In genomic region chr11:35066029-35066428, GRCh38 we compare ENCODE assay signal across 15 cellular contexts.
DNase-seq lines count a peak whose midpoint lies in the region; ATAC-seq lines count a peak whose summit lies in the region.
"Had no signal": no experiment of that assay in that cellular context is flagged by ENCODE, and none has a peak within 500 bp of the region (broad histone marks: within the 10 kb centered on the region; RNA-seq: fewer than 3 reads in every experiment).

No MANE protein-coding gene starts in this region.

- peaks cover 23% of the 10 kb centered on the region for H3K4me1 Mint-ChIP-seq in activated T-helper 17 cell treated with anti-CD3 and anti-CD28 coated beads, Interleukin-2, amount 50 U/mL, for 72 hours
- H3K4me1 Mint-ChIP-seq in naive thymus-derived CD8-positive, alpha-beta T cell = peaks cover 23 to 37% (median 31%) of the 10 kb centered on the region in 4 donors

- ATAC-seq in activated T-helper 17 cell treated with anti-CD3 and anti-CD28 coated beads, Interleukin-2, amount 50 U/mL, for 72 hours (replicated peaks) = no peak
- ATAC-seq in GM19397 (IDR thresholded peaks at IDR 0.05; ENCODE audit: unreplicated experiment) = no peak
- ATAC-seq in naive thymus-derived CD8-positive, alpha-beta T cell = no peak

- POLR2A ChIA-PET in naive thymus-derived CD8-positive, alpha-beta T cell (lab: Charles Lee) = interaction anchor here (0.6 to 1.7 kb wide), 4 partner anchors 9 to 999 kb away, joined by 3 to 5 read pairs (median 4); no protein-coding TSS in a partner anchor

- DNase-seq in SIG-M5 treated with dmso at 0.1 percent for 504 hours (lab: John Stamatoyannopoulos, UW; ENCODE audit: unreplicated experiment) = peak; percentile 52
- DNase-seq in SIG-M5 (lab: John Stamatoyannopoulos, UW) = no peak
- peak; percentile 97 for DNase-seq in MV-4-11 (lab: John Stamatoyannopoulos, UW)
- DNase-seq in naive thymus-derived CD8-positive, alpha-beta T cell = no peak
- DNase-seq in NCI-H345 treated with DMSO at 0.1 percent for 48 hours (lab: John Stamatoyannopoulos, UW; ENCODE audit: unreplicated experiment) = no peak
- DNase-seq: dermis blood vessel endothelial cell; left ventricle myocardium inferior; NCI-H1105 treated with DMSO at 0.1 percent for 48 hours; retina; stimulated activated CD4-positive, alpha-beta T cell treated with anti-CD3 and anti-CD28 coated beads, Interleukin-4, amount 100 ng/mL, for 4 hours; stimulated activated naive B cell treated with anti-CD40 and anti-IgM and Interleukin-4, amounts not matched to agents 10 μg/mL and 1 μg/mL and 100 μg/mL, for 72 hours had no signal

- no peaks in the 10 kb centered on the region for H3K27me3 ChIP-seq in skeletal muscle tissue (ENCODE audit: control insufficient read depth in 3 of 3, insufficient read depth in 3 of 3, low read length in 3 of 3)

- peak overlapping the region; percentile 11 for H3K27ac ChIP-seq in skeletal muscle tissue (ENCODE audit: low read depth, low read length)
- H3K27ac ChIP-seq: 22Rv1, left ventricle myocardium inferior had no signal

- H3K9ac ChIP-seq in skeletal muscle tissue (ENCODE audit: low read depth in 1 of 3, low read length in 3 of 3) = no peak overlapping the region

- H3K36me3 ChIP-seq in skeletal muscle tissue (ENCODE audit: control insufficient read depth in 3 of 3, insufficient read depth in 3 of 3, low read length in 3 of 3) = no peaks in the 10 kb centered on the region
- H3K36me3 ChIP-seq: left ventricle myocardium inferior had no signal

- H3K27me3 Mint-ChIP-seq in activated T-helper 17 cell treated with anti-CD3 and anti-CD28 coated beads, Interleukin-2, amount 50 U/mL, for 72 hours = no peaks in the 10 kb centered on the region
- no peaks in the 10 kb centered on the region for H3K27me3 Mint-ChIP-seq in naive thymus-derived CD8-positive, alpha-beta T cell
- H3K27me3 Mint-ChIP-seq: stimulated activated naive B cell treated with anti-CD40 and anti-IgM and Interleukin-4, amounts not matched to agents 10 μg/mL and 1 μg/mL and 100 μg/mL, for 72 hours had no signal

- peak overlapping the region; percentile 58 for H3K4me3 Mint-ChIP-seq in activated T-helper 17 cell treated with anti-CD3 and anti-CD28 coated beads, Interleukin-2, amount 50 U/mL, for 72 hours
- peak overlapping the region in 3 of 10 donors; percentile 11 to 38 (median 28) for H3K4me3 Mint-ChIP-seq in naive thymus-derived CD8-positive, alpha-beta T cell
- H3K4me3 Mint-ChIP-seq: stimulated activated naive B cell treated with anti-CD40 and anti-IgM and Interleukin-4, amounts not matched to agents 10 μg/mL and 1 μg/mL and 100 μg/mL, for 72 hours had no signal

- H3K9me3 ChIP-seq in skeletal muscle tissue (ENCODE audit: control insufficient read depth in 3 of 3, low read length in 3 of 3) = no peaks in the 10 kb centered on the region

- peaks cover 10% of the 10 kb centered on the region for H3K9me3 Mint-ChIP-seq in activated T-helper 17 cell treated with anti-CD3 and anti-CD28 coated beads, Interleukin-2, amount 50 U/mL, for 72 hours
- H3K9me3 Mint-ChIP-seq in naive thymus-derived CD8-positive, alpha-beta T cell = peaks cover 0 to 17% (median 11%) of the 10 kb centered on the region in 9 donors

- H3K4me1 ChIP-seq in skeletal muscle tissue (ENCODE audit: control insufficient read depth in 3 of 3, insufficient read depth in 3 of 3, low read length in 3 of 3) = peaks cover 0 to 8% (median 5%) of the 10 kb centered on the region in 3 donors
- H3K4me1 ChIP-seq: left ventricle myocardium inferior had no signal

- H3K27ac Mint-ChIP-seq in activated T-helper 17 cell treated with anti-CD3 and anti-CD28 coated beads, Interleukin-2, amount 50 U/mL, for 72 hours = peak overlapping the region; percentile 49
- H3K27ac Mint-ChIP-seq in naive thymus-derived CD8-positive, alpha-beta T cell = peak overlapping the region in 4 of 10 donors; percentile 36 to 83 (median 64)

- H3K4me3 ChIP-seq in skeletal muscle tissue (ENCODE audit: low read length in 3 of 3) = no peak overlapping the region
- H3K4me3 ChIP-seq: left ventricle myocardium inferior had no signal

- H3K36me3 Mint-ChIP-seq in activated T-helper 17 cell treated with anti-CD3 and anti-CD28 coated beads, Interleukin-2, amount 50 U/mL, for 72 hours (ENCODE audit: low read depth) = peaks cover 6% of the 10 kb centered on the region
- peaks cover 2 to 9% (median 6%) of the 10 kb centered on the region in 3 donors for H3K36me3 Mint-ChIP-seq in naive thymus-derived CD8-positive, alpha-beta T cell

Comparison
In these comparisons a context has a peak if more than half of its experiments do, and no peak if none do; other contexts are left out.
1. DNase-seq: peak in SIG-M5 treated with dmso at 0.1 percent for 504 hours (single experiment) and MV-4-11 (single experiment); none in SIG-M5 (single experiment), naive thymus-derived CD8-positive, alpha-beta T cell (0 of 10) and NCI-H345 treated with DMSO at 0.1 percent for 48 hours (single experiment).